ENCODE assay signal across 8 cellular contexts in the genomic region with DNA sequence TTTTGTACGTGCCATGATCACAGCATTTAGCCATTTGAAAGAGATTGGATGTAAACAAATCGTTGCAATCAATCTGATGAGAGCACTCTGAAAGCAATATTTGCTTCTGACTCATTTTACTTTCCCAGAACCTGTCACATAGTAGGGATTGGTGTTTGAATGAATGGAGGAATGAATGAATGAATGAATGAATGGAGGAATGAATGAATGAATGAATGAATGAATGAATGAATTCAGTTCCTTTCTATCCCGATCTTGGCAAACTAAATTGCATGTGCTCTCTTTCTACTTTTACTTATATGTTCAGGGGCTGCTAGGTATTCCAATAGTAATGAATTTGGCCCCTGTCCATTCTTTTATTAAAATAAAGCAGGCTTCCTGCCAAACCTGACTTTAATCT.
"Had no signal": no experiment of that assay in that cellular context is flagged by ENCODE, and none has a peak within 500 bp of the region (broad histone marks: within the 10 kb centered on the region; RNA-seq: fewer than 3 reads in every experiment).

No MANE protein-coding gene starts in this region.

- H3K4me1 Mint-ChIP-seq: GM23338, H9 had no signal

- FAIRE-seq: H1, H54, HTR-8/SVneo had no signal

- DNase-seq: H9, HCEC 1CT, IMR-90, KBM-7 had no signal

- H3K4me3 Mint-ChIP-seq: GM23338, H9 had no signal

- ATAC-seq: GM23338 had no signal

- H2AFZ ChIP-seq: GM23338 had no signal

- H3K27ac Mint-ChIP-seq: GM23338, H9 had no signal

- H3K4me3 ChIP-seq: GM23338 had no signal

- H3K4me2 ChIP-seq: GM23338 had no signal
